1 cellular context compared by ENCODE assay signal in the genomic region with DNA sequence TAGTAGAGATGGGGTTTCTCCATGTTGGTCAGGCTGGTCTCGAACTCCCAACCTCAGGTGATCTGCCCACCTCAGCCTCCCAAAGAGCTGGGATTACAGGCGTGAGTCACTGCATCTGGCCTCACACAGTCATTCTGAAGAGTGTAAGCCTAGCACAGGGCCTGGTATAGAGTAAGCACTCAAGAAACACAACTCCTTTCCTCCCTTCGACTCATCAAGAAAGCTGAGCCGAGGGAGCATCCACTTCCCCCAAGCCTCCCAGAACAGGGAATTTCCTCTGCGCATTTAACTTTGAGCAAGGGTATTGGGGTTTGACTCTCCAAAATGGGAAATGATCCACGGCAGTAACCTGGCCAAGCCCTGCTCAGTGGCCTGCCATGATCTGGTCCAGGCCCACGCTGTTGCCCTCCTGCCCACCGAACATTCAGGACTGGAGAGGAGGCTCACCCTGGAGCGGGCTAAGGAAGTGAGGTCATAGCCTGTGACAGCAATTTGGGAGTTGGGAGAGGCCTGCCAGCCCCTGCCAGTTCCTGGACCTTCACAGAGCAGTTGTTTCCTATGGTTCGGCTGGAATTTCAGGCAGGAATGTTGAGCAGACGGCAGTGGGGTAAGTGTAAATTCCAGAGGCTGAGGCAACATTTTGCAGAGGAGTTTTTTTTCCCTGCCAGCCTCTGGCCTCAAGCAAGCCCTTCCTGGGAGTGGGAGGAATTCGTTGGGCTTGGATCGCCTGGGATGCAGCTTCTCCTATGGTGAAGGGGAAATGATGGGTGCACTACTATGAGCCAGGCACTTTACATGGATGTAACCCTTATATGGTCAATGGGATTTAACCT.
TF ChIP-seq lines count a peak whose summit lies in the region.

No MANE protein-coding gene starts in this region.

TF ChIP-seq in HepG2, 621 proteins besides CTCF, POLR2A, EP300 and RAD21 (continued from another document and continues in another):
- TF ChIP-seq ZBTB3 (CRISPR knock-in tag; IDR thresholded peaks at IDR 0.05; ENCODE audit: borderline replicate concordance, low read depth): no peak
- TF ChIP-seq BRF2 (CRISPR knock-in tag; IDR thresholded peaks at IDR 0.05): no peak
- TF ChIP-seq ADNP (CRISPR knock-in tag; IDR thresholded peaks at IDR 0.05): no peak
- TF ChIP-seq HOXA3 (CRISPR knock-in tag; IDR thresholded peaks at IDR 0.05): no peak
- TF ChIP-seq ZNF383 (CRISPR knock-in tag; IDR thresholded peaks at IDR 0.05; ENCODE audit: borderline replicate concordance): no peak
- TF ChIP-seq, protein P1, sequence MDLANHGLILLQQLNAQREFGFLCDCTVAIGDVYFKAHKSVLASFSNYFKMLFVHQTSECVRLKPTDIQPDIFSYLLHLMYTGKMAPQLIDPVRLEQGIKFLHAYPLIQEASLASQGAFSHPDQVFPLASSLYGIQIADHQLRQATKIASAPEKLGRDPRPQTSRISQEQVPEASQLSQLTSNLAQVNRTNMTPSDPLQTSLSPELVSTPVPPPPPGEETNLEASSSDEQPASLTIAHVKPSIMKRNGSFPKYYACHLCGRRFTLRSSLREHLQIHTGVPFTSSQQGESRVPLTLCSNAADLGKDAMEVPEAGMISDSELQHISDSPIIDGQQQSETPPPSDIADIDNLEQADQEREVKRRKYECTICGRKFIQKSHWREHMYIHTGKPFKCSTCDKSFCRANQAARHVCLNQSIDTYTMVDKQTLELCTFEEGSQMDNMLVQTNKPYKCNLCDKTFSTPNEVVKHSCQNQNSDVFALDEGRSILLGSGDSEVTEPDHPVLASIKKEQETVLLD (CRISPR knock-in tag; IDR thresholded peaks at IDR 0.05; ENCODE audit: low read depth): no peak
- TF ChIP-seq HCFC1 (IDR thresholded peaks at IDR 0.05; ENCODE audit: low read depth, low read length): no peak
- TF ChIP-seq RFX3 (CRISPR knock-in tag; IDR thresholded peaks at IDR 0.05): no peak
- TF ChIP-seq NFAT5 (CRISPR knock-in tag; IDR thresholded peaks at IDR 0.05): no peak
- TF ChIP-seq FOXM1 (CRISPR knock-in tag; IDR thresholded peaks at IDR 0.05): no peak
- TF ChIP-seq, protein P2, sequence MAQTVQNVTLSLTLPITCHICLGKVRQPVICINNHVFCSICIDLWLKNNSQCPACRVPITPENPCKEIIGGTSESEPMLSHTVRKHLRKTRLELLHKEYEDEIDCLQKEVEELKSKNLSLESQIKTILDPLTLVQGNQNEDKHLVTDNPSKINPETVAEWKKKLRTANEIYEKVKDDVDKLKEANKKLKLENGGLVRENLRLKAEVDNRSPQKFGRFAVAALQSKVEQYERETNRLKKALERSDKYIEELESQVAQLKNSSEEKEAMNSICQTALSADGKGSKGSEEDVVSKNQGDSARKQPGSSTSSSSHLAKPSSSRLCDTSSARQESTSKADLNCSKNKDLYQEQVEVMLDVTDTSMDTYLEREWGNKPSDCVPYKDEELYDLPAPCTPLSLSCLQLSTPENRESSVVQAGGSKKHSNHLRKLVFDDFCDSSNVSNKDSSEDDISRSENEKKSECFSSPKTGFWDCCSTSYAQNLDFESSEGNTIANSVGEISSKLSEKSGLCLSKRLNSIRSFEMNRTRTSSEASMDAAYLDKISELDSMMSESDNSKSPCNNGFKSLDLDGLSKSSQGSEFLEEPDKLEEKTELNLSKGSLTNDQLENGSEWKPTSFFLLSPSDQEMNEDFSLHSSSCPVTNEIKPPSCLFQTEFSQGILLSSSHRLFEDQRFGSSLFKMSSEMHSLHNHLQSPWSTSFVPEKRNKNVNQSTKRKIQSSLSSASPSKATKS (CRISPR knock-in tag; IDR thresholded peaks at IDR 0.05): no peak
- no peak for TF ChIP-seq NR2F2 (IDR thresholded peaks at IDR 0.05; ENCODE audit: borderline replicate concordance, low read depth)
- TF ChIP-seq RFXANK (CRISPR knock-in tag; IDR thresholded peaks at IDR 0.05): no peak
- peak; percentile 26; the same call in 1 of the 2 replicates for TF ChIP-seq ARID2 (CRISPR knock-in tag; IDR thresholded peaks at IDR 0.05; ENCODE audit: borderline replicate concordance)
- no peak for TF ChIP-seq ZNF121 (CRISPR knock-in tag; IDR thresholded peaks at IDR 0.05)
- no peak for TF ChIP-seq KDM1A (CRISPR knock-in tag; IDR thresholded peaks at IDR 0.05)
- TF ChIP-seq, protein P3, sequence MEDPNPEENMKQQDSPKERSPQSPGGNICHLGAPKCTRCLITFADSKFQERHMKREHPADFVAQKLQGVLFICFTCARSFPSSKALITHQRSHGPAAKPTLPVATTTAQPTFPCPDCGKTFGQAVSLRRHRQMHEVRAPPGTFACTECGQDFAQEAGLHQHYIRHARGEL (CRISPR knock-in tag; IDR thresholded peaks at IDR 0.05): no peak
- no peak for TF ChIP-seq ZNF556 (CRISPR knock-in tag; IDR thresholded peaks at IDR 0.05; ENCODE audit: borderline replicate concordance)
- no peak; the same call in 1 of the 2 replicates for TF ChIP-seq POLR2AphosphoS5 (IDR thresholded peaks at IDR 0.05; ENCODE audit: low read depth, low read length)
- TF ChIP-seq SNRNP70 (IDR thresholded peaks at IDR 0.05; ENCODE audit: low read depth, low read length): no peak
- TF ChIP-seq NFATC3 (CRISPR knock-in tag; IDR thresholded peaks at IDR 0.05): no peak
- no peak for TF ChIP-seq TCF12 (IDR thresholded peaks at IDR 0.05)
- TF ChIP-seq TCF12 (CRISPR knock-in tag; IDR thresholded peaks at IDR 0.05): no peak
- TF ChIP-seq SIX4 (CRISPR knock-in tag; IDR thresholded peaks at IDR 0.05): no peak
- no peak for TF ChIP-seq KLF9 (CRISPR knock-in tag; IDR thresholded peaks at IDR 0.05; ENCODE audit: low read depth)
- TF ChIP-seq NFYC (CRISPR knock-in tag; IDR thresholded peaks at IDR 0.05): no peak
- TF ChIP-seq ZNF598 (CRISPR knock-in tag; IDR thresholded peaks at IDR 0.05; ENCODE audit: borderline replicate concordance): no peak
- TF ChIP-seq TMF1 (CRISPR knock-in tag; IDR thresholded peaks at IDR 0.05; ENCODE audit: low read depth): no peak
- 0 out of 2 replicates have a peak, but pooled peaks have one; percentile 15 for TF ChIP-seq ZMYM3 (CRISPR knock-in tag; IDR thresholded peaks at IDR 0.05)
- no peak for TF ChIP-seq RBM39 (IDR thresholded peaks at IDR 0.05; ENCODE audit: low read depth, low read length, poor library complexity, severe bottlenecking)
- no peak for TF ChIP-seq HNRNPH1 (optimal IDR thresholded peaks at IDR 0.05; ENCODE audit: low read depth, low read length)
- no peak for TF ChIP-seq ZNF792 (CRISPR knock-in tag; IDR thresholded peaks at IDR 0.05)
- TF ChIP-seq, protein P4, sequence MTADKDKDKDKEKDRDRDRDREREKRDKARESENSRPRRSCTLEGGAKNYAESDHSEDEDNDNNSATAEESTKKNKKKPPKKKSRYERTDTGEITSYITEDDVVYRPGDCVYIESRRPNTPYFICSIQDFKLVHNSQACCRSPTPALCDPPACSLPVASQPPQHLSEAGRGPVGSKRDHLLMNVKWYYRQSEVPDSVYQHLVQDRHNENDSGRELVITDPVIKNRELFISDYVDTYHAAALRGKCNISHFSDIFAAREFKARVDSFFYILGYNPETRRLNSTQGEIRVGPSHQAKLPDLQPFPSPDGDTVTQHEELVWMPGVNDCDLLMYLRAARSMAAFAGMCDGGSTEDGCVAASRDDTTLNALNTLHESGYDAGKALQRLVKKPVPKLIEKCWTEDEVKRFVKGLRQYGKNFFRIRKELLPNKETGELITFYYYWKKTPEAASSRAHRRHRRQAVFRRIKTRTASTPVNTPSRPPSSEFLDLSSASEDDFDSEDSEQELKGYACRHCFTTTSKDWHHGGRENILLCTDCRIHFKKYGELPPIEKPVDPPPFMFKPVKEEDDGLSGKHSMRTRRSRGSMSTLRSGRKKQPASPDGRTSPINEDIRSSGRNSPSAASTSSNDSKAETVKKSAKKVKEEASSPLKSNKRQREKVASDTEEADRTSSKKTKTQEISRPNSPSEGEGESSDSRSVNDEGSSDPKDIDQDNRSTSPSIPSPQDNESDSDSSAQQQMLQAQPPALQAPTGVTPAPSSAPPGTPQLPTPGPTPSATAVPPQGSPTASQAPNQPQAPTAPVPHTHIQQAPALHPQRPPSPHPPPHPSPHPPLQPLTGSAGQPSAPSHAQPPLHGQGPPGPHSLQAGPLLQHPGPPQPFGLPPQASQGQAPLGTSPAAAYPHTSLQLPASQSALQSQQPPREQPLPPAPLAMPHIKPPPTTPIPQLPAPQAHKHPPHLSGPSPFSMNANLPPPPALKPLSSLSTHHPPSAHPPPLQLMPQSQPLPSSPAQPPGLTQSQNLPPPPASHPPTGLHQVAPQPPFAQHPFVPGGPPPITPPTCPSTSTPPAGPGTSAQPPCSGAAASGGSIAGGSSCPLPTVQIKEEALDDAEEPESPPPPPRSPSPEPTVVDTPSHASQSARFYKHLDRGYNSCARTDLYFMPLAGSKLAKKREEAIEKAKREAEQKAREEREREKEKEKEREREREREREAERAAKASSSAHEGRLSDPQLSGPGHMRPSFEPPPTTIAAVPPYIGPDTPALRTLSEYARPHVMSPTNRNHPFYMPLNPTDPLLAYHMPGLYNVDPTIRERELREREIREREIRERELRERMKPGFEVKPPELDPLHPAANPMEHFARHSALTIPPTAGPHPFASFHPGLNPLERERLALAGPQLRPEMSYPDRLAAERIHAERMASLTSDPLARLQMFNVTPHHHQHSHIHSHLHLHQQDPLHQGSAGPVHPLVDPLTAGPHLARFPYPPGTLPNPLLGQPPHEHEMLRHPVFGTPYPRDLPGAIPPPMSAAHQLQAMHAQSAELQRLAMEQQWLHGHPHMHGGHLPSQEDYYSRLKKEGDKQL (CRISPR knock-in tag; IDR thresholded peaks at IDR 0.05; ENCODE audit: low read depth): no peak
- TF ChIP-seq MAFK (conservative IDR thresholded peaks at IDR 0.05 in 1 of 2, IDR thresholded peaks at IDR 0.05 in 1 of 2; ENCODE audit: low read length in 2 of 2): no peak
- TF ChIP-seq RFXAP (CRISPR knock-in tag; IDR thresholded peaks at IDR 0.05; ENCODE audit: borderline replicate concordance): no peak
- TF ChIP-seq ATF4 (CRISPR knock-in tag; IDR thresholded peaks at IDR 0.05): 0 out of 4 replicates have a peak, but pooled peaks of 1 of the 2 experiments have one; percentile 40
- TF ChIP-seq ZNF530 (CRISPR knock-in tag; IDR thresholded peaks at IDR 0.05; ENCODE audit: low read depth): no peak
- 0 out of 2 replicates have a peak, but pooled peaks have one; percentile 15 for TF ChIP-seq HMG20A (CRISPR knock-in tag; IDR thresholded peaks at IDR 0.05; ENCODE audit: borderline replicate concordance)
